Comparison of ENCODE assay signal across 17 cellular contexts in the genomic region with DNA sequence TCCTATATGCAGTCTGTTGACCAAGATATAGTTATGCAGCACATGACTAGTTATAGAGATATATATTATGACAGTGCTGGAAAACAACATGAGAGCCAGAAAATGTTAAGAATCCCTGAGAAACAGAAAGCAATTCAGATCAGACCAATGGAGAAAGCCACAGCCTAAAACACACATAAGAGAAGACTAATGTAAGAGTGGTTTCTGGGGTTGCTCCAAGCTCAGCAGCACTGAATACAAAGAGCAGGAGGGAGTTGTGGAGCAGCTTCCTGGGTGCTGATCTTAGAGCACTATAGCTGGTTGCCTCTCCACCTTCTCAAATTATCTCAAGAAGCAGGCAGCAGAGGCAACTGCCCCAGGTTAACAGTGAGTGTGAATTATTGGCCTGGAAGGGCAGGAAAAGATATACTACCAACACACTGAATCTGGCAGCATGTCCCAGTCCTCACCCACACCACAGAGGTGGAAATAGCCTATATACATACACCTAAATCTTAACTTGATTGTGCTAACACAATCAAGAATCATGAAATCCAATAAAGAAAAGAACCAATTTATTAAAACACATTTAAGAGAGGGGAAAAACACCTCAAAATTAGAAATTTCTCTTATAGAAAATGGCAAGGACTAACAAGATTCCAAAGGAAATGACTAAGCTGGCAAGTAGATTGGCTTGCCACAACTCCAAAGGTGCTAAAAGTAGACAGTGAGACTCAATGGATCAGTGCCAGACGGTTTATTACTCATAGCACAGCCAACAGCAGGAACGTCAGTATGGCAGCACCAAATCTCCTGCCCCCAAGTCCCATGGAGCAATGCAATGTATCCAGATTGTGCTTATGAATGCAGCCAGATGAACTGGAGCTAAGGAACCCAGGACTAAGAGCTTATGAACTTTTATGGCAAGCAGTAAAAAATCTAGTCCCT. TPM values are rescaled to one million over a fixed set of nuclear protein-coding genes. Genes with fewer than 3 reads are reported as not detected.
DNase-seq lines count a peak whose midpoint lies in the region; ATAC-seq and TF ChIP-seq lines count a peak whose summit lies in the region.
"Had no signal": no experiment of that assay in that cellular context is flagged by ENCODE, and none has a peak within 500 bp of the region (broad histone marks: within the 10 kb centered on the region; RNA-seq: fewer than 3 reads in every experiment).

No MANE protein-coding gene starts in this region.

- no peaks in the 10 kb centered on the region for H3K27me3 ChIP-seq in SJCRH30

- no peaks in the 10 kb centered on the region for H3K36me3 ChIP-seq in SJCRH30

- TF ChIP-seq CTCF in cardiac fibroblast (IDR thresholded peaks at IDR 0.05; ENCODE audit: low read depth, low read length), result no peak

- no peaks in the 10 kb centered on the region for H3K4me1 ChIP-seq in SJCRH30

- ATAC-seq in left colon (peak; percentile 44), GM21529 (IDR thresholded peaks at IDR 0.05; ENCODE audit: unreplicated experiment) (no peak)

- H3K27ac ChIP-seq in SJCRH30, result no peak overlapping the region
- H3K27ac ChIP-seq: C4-2B had no signal

- intact Hi-C loops in left colon (cut with DNase I, micrococcal nuclease), result no loop called here

- peak; percentile 61 for DNase-seq in AG08395 (ENCODE audit: low spot score)
- peak; percentile 96 for DNase-seq in HT1080 (ENCODE audit: low read depth)
- DNase-seq in cardiac fibroblast (ENCODE audit: low read depth in 2 of 2), result peak; percentile 88 to 94
- no peak for DNase-seq in left colon
- no peak for DNase-seq in NCI-H748 treated with DMSO at 0.1 percent for 48 hours (lab: John Stamatoyannopoulos, UW)
- no peak for DNase-seq in cortex of kidney (lab: John Stamatoyannopoulos, UW)
- DNase-seq in SJCRH30, result no peak
- DNase-seq: activated CD4-positive, CD25-positive, alpha-beta regulatory T cell; aorta; erythroblast; left cardiac atrium; NCI-H1105 treated with DMSO at 0.1 percent for 48 hours; NCI-H524; nucleus accumbens; Right ventricle myocardium superior had no signal

- no peak overlapping the region for H3K4me3 ChIP-seq in cardiac fibroblast (replicated peaks in 1 of 2; ENCODE audit: low read depth in 2 of 2, low read length in 2 of 2)
- H3K4me3 ChIP-seq in SJCRH30, result no peak overlapping the region

- H3K9me3 ChIP-seq in SJCRH30 (replicated peaks), result no peaks in the 10 kb centered on the region

RNA-seq across cellular contexts. Expression of a gene that starts 5.1 kb away (rescaled TPM):
- not detected in 2 replicates for total RNA-seq in HT1080 (2014; rRNA removed; shearing (Covaris generic))
- not detected in 2 replicates for polyA plus RNA-seq in HT1080 (2015; cell fraction: cytosol; rRNA removed)
- polyA plus RNA-seq in HT1080 (2015; cell fraction: nucleus; rRNA removed), result not detected in 2 replicates
- not detected for total RNA-seq in left colon
- total RNA-seq in SJCRH30 (2014; rRNA removed; shearing (Covaris generic)), result not detected in 2 replicates
- total RNA-seq: aorta, left cardiac atrium, Right ventricle myocardium superior had no signal
- polyA plus RNA-seq: aorta had no signal

Comparison
In these comparisons a context has a peak if more than half of its experiments do, and no peak if none do; other contexts are left out.
1. DNase-seq: peak in AG08395 (single experiment), HT1080 (single experiment) and cardiac fibroblast (2 of 2); none in left colon (0 of 2), NCI-H748 treated with DMSO at 0.1 percent for 48 hours (single experiment), cortex of kidney (single experiment) and SJCRH30 (0 of 2).